In genomic region chr6:166259296-166259977, GRCh38 we compare ENCODE assay signal across 9 cellular contexts. TPM values are rescaled to one million over a fixed set of nuclear protein-coding genes. Genes with fewer than 3 reads are reported as not detected.
DNase-seq lines count a peak whose midpoint lies in the region; ATAC-seq and TF ChIP-seq lines count a peak whose summit lies in the region.
"Had no signal": no experiment of that assay in that cellular context is flagged by ENCODE, and none has a peak within 500 bp of the region (broad histone marks: within the 10 kb centered on the region; RNA-seq: fewer than 3 reads in every experiment).

No MANE protein-coding gene starts in this region.

- in situ Hi-C loops in ACHN (cut with HindIII; ENCODE audit: low pct_ligation_motif_present, low pct_unique_long_range_greater_than_20kb, low sequenced_read_pairs) = no loop called here

- H3K4me3 Mint-ChIP-seq in activated T-cell treated with anti-CD3 and anti-CD28 coated beads, Interleukin-2, amount 50 U/mL, for 72 hours = peak overlapping the region; percentile 39 to 72

- peak overlapping the region in 2 of 10 donors; percentile 70 to 91 for H3K27ac ChIP-seq in heart right ventricle
- peak overlapping the region; percentile 35 to 82 (median 49) for H3K27ac ChIP-seq in stomach

- peak overlapping the region; percentile 56 for H3K27ac Mint-ChIP-seq in activated T-cell treated with anti-CD3 and anti-CD28 coated beads, Interleukin-2, amount 50 U/mL, for 72 hours

- H3K9me3 Mint-ChIP-seq in activated T-cell treated with anti-CD3 and anti-CD28 coated beads, Interleukin-2, amount 50 U/mL, for 72 hours = no peaks in the 10 kb centered on the region

- no peaks in the 10 kb centered on the region for H3K36me3 Mint-ChIP-seq in activated T-cell treated with anti-CD3 and anti-CD28 coated beads, Interleukin-2, amount 50 U/mL, for 72 hours (ENCODE audit: insufficient read depth in 2 of 2)

- peaks cover 0 to 29% (median 0%) of the 10 kb centered on the region in 9 donors for H3K4me1 ChIP-seq in heart right ventricle
- H3K4me1 ChIP-seq in stomach = no peaks in the 10 kb centered on the region

- peaks cover 0 to 45% (median 36%) of the 10 kb centered on the region in 7 donors for H3K27me3 ChIP-seq in heart right ventricle
- H3K27me3 ChIP-seq in stomach = peaks cover 0 to 33% (median 3%) of the 10 kb centered on the region in 3 donors

- H3K36me3 ChIP-seq in heart right ventricle = no peaks in the 10 kb centered on the region
- no peaks in the 10 kb centered on the region for H3K36me3 ChIP-seq in stomach

- intact Hi-C loops in heart right ventricle (cut with DNase I) = no loop called here
- intact Hi-C loops in stomach (cut with DNase I; ENCODE audit: low total_unique reads) = no loop called here

- peaks cover 23% of the 10 kb centered on the region for H3K4me1 Mint-ChIP-seq in activated T-cell treated with anti-CD3 and anti-CD28 coated beads, Interleukin-2, amount 50 U/mL, for 72 hours (ENCODE audit: low read depth)

- ATAC-seq in activated T-cell treated with anti-CD3 and anti-CD28 coated beads, Interleukin-2, amount 50 U/mL, for 72 hours (replicated peaks in 1 of 2) = no peak
- ATAC-seq in heart right ventricle (peak in 7 of 8 donors; percentile 63 to 82 (median 72)), GM18520 (IDR thresholded peaks at IDR 0.05; ENCODE audit: unreplicated experiment) (no peak)

- no peak for TF ChIP-seq EP300 in stomach (IDR thresholded peaks at IDR 0.05)

- H3K27me3 Mint-ChIP-seq in activated T-cell treated with anti-CD3 and anti-CD28 coated beads, Interleukin-2, amount 50 U/mL, for 72 hours (ENCODE audit: low read depth) = peaks cover 31% of the 10 kb centered on the region

- DNase-seq in activated T-cell treated with anti-CD3 and anti-CD28 coated beads, Interleukin-2, amount 50 U/mL, for 72 hours = no peak
- no peak for DNase-seq in activated T-cell treated with anti-CD3 and anti-CD28 coated beads for 4 hours
- peak; percentile 30 for DNase-seq in NOMO-1 treated with dmso at 0.1 percent for 144 hours (lab: John Stamatoyannopoulos, UW; ENCODE audit: unreplicated experiment)
- DNase-seq in heart right ventricle = no peak
- no peak for DNase-seq in stomach
- DNase-seq in ACHN = no peak
- no peak for DNase-seq in GM19240 (ENCODE audit: insufficient read length, low spot score)
- DNase-seq: T1000 had no signal

- 82 to 87% methylated on average over 20 of the region's 20 CpGs for WGBS in heart right ventricle, 2 donors
- WGBS in stomach, 5 donors = 66 to 82% (median 79%) methylated on average over 17 to 20 of the region's 20 CpGs

- no peaks in the 10 kb centered on the region for H3K9me3 ChIP-seq in heart right ventricle
- no peaks in the 10 kb centered on the region for H3K9me3 ChIP-seq in stomach

- no peak for TF ChIP-seq POLR2A in stomach (IDR thresholded peaks at IDR 0.05)

- TF ChIP-seq CTCF in heart right ventricle (IDR thresholded peaks at IDR 0.05) (no peak), stomach (IDR thresholded peaks at IDR 0.05) (no peak)

- H3K4me3 ChIP-seq in heart right ventricle (no peak overlapping the region), stomach (no peak overlapping the region)

RNA-seq across cellular contexts. Expression of gene PRR18, which starts 48.8 kb away (rescaled TPM):
- under 1 TPM in 1 of 2 donors, not detected in 1; 0.07 TPM for total RNA-seq in activated T-cell treated with anti-CD3 and anti-CD28 coated beads, Interleukin-2, amount 50 U/mL, for 72 hours
- total RNA-seq in heart right ventricle (under 1 TPM in 4 of 10 donors, not detected in 6; 0.08 to 0.20 (median 0.15) TPM), stomach (under 1 TPM in 1 of 5 donors, not detected in 4; 0.18 TPM)
- polyA plus RNA-seq in heart right ventricle (under 1 TPM in 1 of 2 donors, not detected in 1; 0.03 TPM), stomach (not detected)

Comparison
In these comparisons a context has a peak if more than half of its experiments do, and no peak if none do; other contexts are left out.
1. ATAC-seq: peak in heart right ventricle (7 of 8); none in activated T-cell treated with anti-CD3 and anti-CD28 coated beads, Interleukin-2, amount 50 U/mL, for 72 hours (0 of 2) and GM18520 (single experiment).